8 cellular contexts compared by ENCODE assay signal in the genomic region with DNA sequence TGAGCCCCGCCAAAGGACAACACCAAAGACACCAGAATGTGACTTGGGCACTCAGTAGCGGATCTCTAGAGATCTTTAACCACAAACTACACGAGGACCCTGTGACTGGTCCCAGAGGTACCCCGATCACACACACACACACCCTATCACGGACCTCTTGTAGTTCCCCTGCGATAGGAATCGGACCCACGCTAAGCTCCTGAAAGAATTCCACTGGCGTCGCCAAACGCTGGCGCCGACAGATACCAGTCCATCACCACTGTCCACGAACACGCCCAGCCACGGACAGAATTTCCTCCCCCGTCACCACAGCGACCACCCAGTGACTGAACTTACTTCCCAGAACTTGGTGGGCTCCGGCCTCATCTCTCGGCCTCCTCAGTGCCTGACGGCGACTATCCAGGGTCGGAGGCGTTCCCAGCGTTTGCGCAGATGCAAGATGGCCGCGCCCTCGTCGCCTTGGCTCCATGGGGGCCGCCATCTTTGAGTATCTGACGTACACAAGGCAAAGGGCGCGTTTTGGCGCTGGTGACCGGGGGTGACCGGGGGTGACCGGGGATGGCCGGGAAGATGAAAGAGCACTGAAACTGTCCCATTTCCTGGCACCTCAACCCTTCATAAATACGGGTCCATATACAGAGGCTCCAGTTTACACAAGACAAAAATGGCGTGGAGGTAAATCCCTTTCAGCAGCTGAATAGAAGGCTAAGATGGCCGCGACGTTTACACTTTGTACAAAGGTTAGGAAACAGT.
DNase-seq lines count a peak whose midpoint lies in the region; ATAC-seq and TF ChIP-seq lines count a peak whose summit lies in the region.

A gene (minus strand): TSS at position 407 of the 753 bp plus-strand sequence. CDS start 4,500 bp downstream, outside the sequence.

- H3K27ac ChIP-seq in 22Rv1 (peak within 1 kb of the TSS; percentile 80), cingulate gyrus (ENCODE audit: low read depth, low read length) (peak within 1 kb of the TSS; percentile 95)

- DNase-seq in NCI-H345 treated with DMSO at 0.1 percent for 48 hours (lab: John Stamatoyannopoulos, UW; ENCODE audit: unreplicated experiment) (peak; percentile 76), kidney tubule cell (ENCODE audit: low spot score) (peak; percentile 86)
- peak; percentile 91 for DNase-seq in activated CD4-positive, alpha-beta T cell treated with anti-CD3 and anti-CD28 coated beads for 48 hours
- peak; percentile 72 to 82 for DNase-seq in stimulated activated CD4-positive, alpha-beta T cell treated with anti-CD3 and anti-CD28 coated beads, Interleukin-15, amount 100 ng/mL, for 48 hours (ENCODE audit: low read depth in 2 of 2)

- no peak for TF ChIP-seq CTCF in 22Rv1 (IDR thresholded peaks at IDR 0.05)

- ATAC-seq in GM18517 (IDR thresholded peaks at IDR 0.05; ENCODE audit: unreplicated experiment) (peak; percentile 82), HG03095 (IDR thresholded peaks at IDR 0.05; ENCODE audit: unreplicated experiment) (peak; percentile 81)

Comparison
In these comparisons a context has a peak if more than half of its experiments do, and no peak if none do; other contexts are left out.
1. Peak in every context shown above with its lines: DNase-seq, ATAC-seq and H3K27ac ChIP-seq.